Comparison of ENCODE assay signal across 21 cellular contexts in genomic region chr1:15522551-15522950, GRCh38. TPM values are rescaled to one million over a fixed set of nuclear protein-coding genes. Genes with fewer than 3 reads are reported as not detected.
DNase-seq lines count a peak whose midpoint lies in the region; ATAC-seq and TF ChIP-seq lines count a peak whose summit lies in the region.
"Had no signal": no experiment of that assay in that cellular context is flagged by ENCODE, and none has a peak within 500 bp of the region (broad histone marks: within the 10 kb centered on the region; RNA-seq: fewer than 3 reads in every experiment).

No MANE protein-coding gene starts in this region.

- H3K27me3 Mint-ChIP-seq in activated naive CD4-positive, alpha-beta T cell treated with anti-CD3 and anti-CD28 coated beads, Interleukin-2, amount 50 U/mL, for 24 hours = no peaks in the 10 kb centered on the region
- H3K27me3 Mint-ChIP-seq in brain = no peaks in the 10 kb centered on the region

- H3F3A ChIP-seq in OCI-LY1 (ENCODE audit: insufficient read depth, low read length) = no peaks in the 10 kb centered on the region

- H3K4me2 ChIP-seq in OCI-LY1 (ENCODE audit: low read length) = peak overlapping the region; percentile 83; the same call in 1 of the 2 replicates

- DNase-seq in activated naive CD4-positive, alpha-beta T cell treated with Interleukin-2 at 50 U/mL for 16 hours = no peak
- DNase-seq in gastrocnemius medialis (no peak), transverse colon (no peak), NCI-H2081 (lab: John Stamatoyannopoulos, UW) (no peak), NCI-H446 treated with DMSO at 0.1 percent for 48 hours (lab: John Stamatoyannopoulos, UW) (no peak)
- DNase-seq: activated gamma-delta T cell treated with Interleukin-2 at 50 U/mL for 16 hours, GDM1, NCI-H2029 treated with DMSO at 0.1 percent for 48 hours, NCI-H524 had no signal

- TF ChIP-seq EP300 in transverse colon (IDR thresholded peaks at IDR 0.05; ENCODE audit: low read depth) = no peak

- H3K4me1 ChIP-seq in OCI-LY1 (ENCODE audit: insufficient read depth, low read length, severe bottlenecking) = peaks cover 22% of the 10 kb centered on the region
- peaks cover 21 to 22% of the 10 kb centered on the region in 2 donors for H3K4me1 ChIP-seq in gastrocnemius medialis
- H3K4me1 ChIP-seq in transverse colon = peaks cover 17 to 26% (median 21%) of the 10 kb centered on the region in 4 donors

- no peak for ATAC-seq in gastrocnemius medialis
- ATAC-seq: left colon, SK-N-SH treated with all-trans-retinoic acid at 6 μM for 48 hours had no signal

- H3K4me1 Mint-ChIP-seq in activated naive CD4-positive, alpha-beta T cell treated with anti-CD3 and anti-CD28 coated beads, Interleukin-2, amount 50 U/mL, for 24 hours = peaks cover 43% of the 10 kb centered on the region
- peaks cover 47% of the 10 kb centered on the region for H3K4me1 Mint-ChIP-seq in brain

- H4K20me1 ChIP-seq in OCI-LY1 (ENCODE audit: insufficient read depth, low read length) = no peaks in the 10 kb centered on the region

- H3K4me3 ChIP-seq in OCI-LY1 (ENCODE audit: low read depth, low read length, poor library complexity, severe bottlenecking) (no peak overlapping the region), gastrocnemius medialis (no peak overlapping the region), transverse colon (no peak overlapping the region)
- H3K4me3 ChIP-seq: coronary artery had no signal

- H3K36me3 ChIP-seq in OCI-LY1 (ENCODE audit: insufficient read depth, low read length) (no peaks in the 10 kb centered on the region), gastrocnemius medialis (peaks cover 0 to 3% of the 10 kb centered on the region in 2 donors), transverse colon (peaks cover 0 to under 1% (median 0%) of the 10 kb centered on the region in 4 donors)
- H3K36me3 ChIP-seq: suprapubic skin had no signal

- H2AFZ ChIP-seq in OCI-LY1 (ENCODE audit: low read length) = no peak overlapping the region

- TF ChIP-seq POLR2A in gastrocnemius medialis (IDR thresholded peaks at IDR 0.05) (no peak), transverse colon (IDR thresholded peaks at IDR 0.05) (no peak)

- intact Hi-C loops in gastrocnemius medialis (cut with DNase I; ENCODE audit: low total_unique reads) (loop anchor here (10.0 kb wide), 1 partner anchor 198 kb away; no protein-coding TSS in a partner anchor), transverse colon (cut with DNase I; ENCODE audit: low total_unique reads) (no loop called here)

- H3K9me3 Mint-ChIP-seq in activated naive CD4-positive, alpha-beta T cell treated with anti-CD3 and anti-CD28 coated beads, Interleukin-2, amount 50 U/mL, for 24 hours = no peaks in the 10 kb centered on the region
- H3K9me3 Mint-ChIP-seq in brain = peaks cover 0 to 3% (median 0%) of the 10 kb centered on the region in 5 experiments

- in situ Hi-C loops in gastrocnemius medialis (cut with MboI; ENCODE audit: low sequenced_read_pairs in 4 of 4) = no loop called here
- in situ Hi-C loops in transverse colon (cut with MboI; ENCODE audit: low pct_ligation_motif_present in 1 of 4, low pct_unique_long_range_greater_than_20kb in 1 of 4, low sequenced_read_pairs in 3 of 4) = no loop called here

- TF ChIP-seq CTCF in OCI-LY1 (IDR thresholded peaks at IDR 0.05; ENCODE audit: low read length) = no peak
- TF ChIP-seq CTCF in brain (conservative IDR thresholded peaks at IDR 0.05) = no peak
- no peak for TF ChIP-seq CTCF in gastrocnemius medialis (IDR thresholded peaks at IDR 0.05 in 4 of 5, conservative IDR thresholded peaks at IDR 0.05 in 1 of 5)
- no peak for TF ChIP-seq CTCF in transverse colon (IDR thresholded peaks at IDR 0.05)

- peak overlapping the region; percentile 24 for H3K4me3 Mint-ChIP-seq in activated naive CD4-positive, alpha-beta T cell treated with anti-CD3 and anti-CD28 coated beads, Interleukin-2, amount 50 U/mL, for 24 hours
- H3K4me3 Mint-ChIP-seq in brain = peak overlapping the region; percentile 56 to 85 (median 65)

- H3K9me2 ChIP-seq in OCI-LY1 (ENCODE audit: low read depth, low read length) = no peaks in the 10 kb centered on the region

- no peaks in the 10 kb centered on the region for H3K36me3 Mint-ChIP-seq in activated naive CD4-positive, alpha-beta T cell treated with anti-CD3 and anti-CD28 coated beads, Interleukin-2, amount 50 U/mL, for 24 hours
- peaks cover 15% of the 10 kb centered on the region for H3K36me3 Mint-ChIP-seq in brain

- H3K27ac ChIP-seq in OCI-LY1 (ENCODE audit: low read depth, low read length, poor library complexity, severe bottlenecking) (no peak overlapping the region), gastrocnemius medialis (peak overlapping the region in 3 of 4 donors; percentile 93 to 99 (median 99)), transverse colon (no peak overlapping the region)
- H3K27ac ChIP-seq: Peyer's patch, suprapubic skin had no signal

- no peaks in the 10 kb centered on the region for H3K9me3 ChIP-seq in OCI-LY1 (ENCODE audit: low read length)
- no peaks in the 10 kb centered on the region for H3K9me3 ChIP-seq in gastrocnemius medialis
- no peaks in the 10 kb centered on the region for H3K9me3 ChIP-seq in transverse colon
- H3K9me3 ChIP-seq: Peyer's patch, suprapubic skin had no signal

- H3K27me3 ChIP-seq in OCI-LY1 (ENCODE audit: insufficient read depth, low read length) (no peaks in the 10 kb centered on the region), gastrocnemius medialis (no peaks in the 10 kb centered on the region), transverse colon (no peaks in the 10 kb centered on the region)
- H3K27me3 ChIP-seq: Peyer's patch, suprapubic skin had no signal

- no peak overlapping the region for H3K9ac ChIP-seq in OCI-LY1 (ENCODE audit: low read length)

- no peak overlapping the region for H3K27ac Mint-ChIP-seq in activated naive CD4-positive, alpha-beta T cell treated with anti-CD3 and anti-CD28 coated beads, Interleukin-2, amount 50 U/mL, for 24 hours
- peak overlapping the region in 2 of 5 experiments; percentile 97 to 100 for H3K27ac Mint-ChIP-seq in brain

- WGBS in transverse colon (ENCODE audit: low coverage in 1 of 2), 2 donors = 97% methylated on average over 4 of the region's 4 CpGs; no CpG with 5 or more reads in 1 of the 2 donors

- peaks cover 3% of the 10 kb centered on the region; the same call in 1 of the 2 replicates for H3K79me2 ChIP-seq in OCI-LY1 (ENCODE audit: insufficient read depth, low read length)

RNA-seq across cellular contexts. Expression of gene CASP9, which starts 1.5 kb away (rescaled TPM):
- polyA plus RNA-seq in brain (ENCODE audit: insufficient read depth, low read depth, low replicate concordance) = 17.1 TPM
- total RNA-seq in gastrocnemius medialis = 1 to 10 TPM; 5.2 to 9.6 (median 8.0) TPM
- total RNA-seq in transverse colon = 100 to 1,000 TPM in 1 of 4 donors, 10 to 100 TPM in 3; 19.1 to 151 (median 25.2) TPM

RNA-seq across cellular contexts. Expression of gene DNAJC16, which starts 4.1 kb away (rescaled TPM):
- 6.0 TPM for polyA plus RNA-seq in brain (ENCODE audit: insufficient read depth, low read depth, low replicate concordance)
- total RNA-seq in gastrocnemius medialis (10 to 100 TPM; 20.0 to 43.1 (median 22.6) TPM), transverse colon (10 to 100 TPM in 3 of 4 donors, 1 to 10 TPM in 1; 7.8 to 30.3 (median 19.7) TPM)

RNA-seq across cellular contexts. Expression of gene CELA2B, which starts 46.6 kb away (rescaled TPM):
- not detected for polyA plus RNA-seq in brain (ENCODE audit: insufficient read depth, low read depth, low replicate concordance)
- total RNA-seq in gastrocnemius medialis = not detected
- total RNA-seq in transverse colon = not detected
- total RNA-seq: activated CD8-positive, alpha-beta memory T cell treated with anti-CD3 and anti-CD28 coated beads for 36 hours; endothelial cell of umbilical vein; fibroblast of villous mesenchyme; left colon; mononuclear cell; Peyer's patch; suprapubic skin had no signal
- polyA plus RNA-seq: endothelial cell of umbilical vein had no signal

Comparison
In these comparisons a context has a peak if more than half of its experiments do, and no peak if none do; other contexts are left out.
1. H3K27ac ChIP-seq: peak in gastrocnemius medialis (3 of 4); none in OCI-LY1 (single experiment) and transverse colon (0 of 4).